In genomic region chr22:46193898-46194310, GRCh38 we compare ENCODE assay signal across 1 cellular context.
TF ChIP-seq lines count a peak whose summit lies in the region.

No MANE protein-coding gene starts in this region.

TF ChIP-seq in K562, 482 proteins besides CTCF, POLR2A, EP300 and RAD21 (continued from another document and continues in another):
- TF ChIP-seq ZNF830 (CRISPR knock-in tag; IDR thresholded peaks at IDR 0.05), result no peak
- no peak for TF ChIP-seq EWSR1 (IDR thresholded peaks at IDR 0.05; ENCODE audit: borderline replicate concordance, low read depth, partially characterized antibody)
- no peak for TF ChIP-seq DDX20 (tag; IDR thresholded peaks at IDR 0.05; ENCODE audit: low read depth)
- no peak for TF ChIP-seq MYBL2 (IDR thresholded peaks at IDR 0.05; ENCODE audit: low read depth)
- no peak for TF ChIP-seq MYBL2 (CRISPR knock-in tag; IDR thresholded peaks at IDR 0.05; ENCODE audit: borderline replicate concordance)
- TF ChIP-seq CREBBP (IDR thresholded peaks at IDR 0.05; ENCODE audit: low read depth, low read length), result no peak
- TF ChIP-seq TAL1 (IDR thresholded peaks at IDR 0.05), result peak; percentile 51
- TF ChIP-seq ZNF184 (CRISPR knock-in tag; IDR thresholded peaks at IDR 0.05), result no peak
- TF ChIP-seq RUNX1 (IDR thresholded peaks at IDR 0.05; ENCODE audit: low read depth), result no peak
- peak in 1 of 2 experiments; percentile 31; a peak in 1 of 4 replicates for TF ChIP-seq TBL1XR1 (IDR thresholded peaks at IDR 0.05; ENCODE audit: low read length in 2 of 2)
- 0 out of 2 replicates have a peak, but pooled peaks have one; percentile 4 for TF ChIP-seq JUND (IDR thresholded peaks at IDR 0.05; ENCODE audit: borderline replicate concordance, low read depth, low read length)
- peak; percentile 44; the same call in 1 of the 3 replicates for TF ChIP-seq JUND (tag; IDR thresholded peaks at IDR 0.05; ENCODE audit: borderline replicate concordance, low read depth, low read length)
- no peak for TF ChIP-seq ZNF518B (CRISPR knock-in tag; IDR thresholded peaks at IDR 0.05)
- TF ChIP-seq KDM5B (IDR thresholded peaks at IDR 0.05; ENCODE audit: insufficient replicate concordance, low read depth, low read length), result no peak
- TF ChIP-seq TEAD1 (CRISPR knock-in tag; IDR thresholded peaks at IDR 0.05), result no peak
- no peak for TF ChIP-seq GTF2E2 (tag; IDR thresholded peaks at IDR 0.05)
- no peak; the same call in 1 of the 2 replicates for TF ChIP-seq MTA1 (IDR thresholded peaks at IDR 0.05; ENCODE audit: borderline replicate concordance)
- peak; percentile 24; the same call in 1 of the 2 replicates for TF ChIP-seq L3MBTL2 (IDR thresholded peaks at IDR 0.05)
- no peak for TF ChIP-seq NFYB (IDR thresholded peaks at IDR 0.05; ENCODE audit: extremely low read depth, insufficient read length)
- peak in 1 of 2 experiments; percentile 63; a peak in 1 of 4 replicates for TF ChIP-seq RCOR1 (IDR thresholded peaks at IDR 0.05; ENCODE audit: borderline replicate concordance in 1 of 2, low read depth in 2 of 2, low read length in 2 of 2)
- peak; percentile 33; the same call in 1 of the 2 replicates for TF ChIP-seq NCOR1 (IDR thresholded peaks at IDR 0.05)
- TF ChIP-seq MTF1 (CRISPR knock-in tag; IDR thresholded peaks at IDR 0.05; ENCODE audit: borderline replicate concordance), result no peak
- TF ChIP-seq JUN (IDR thresholded peaks at IDR 0.05; ENCODE audit: borderline replicate concordance, low read depth, low read length), result no peak
- TF ChIP-seq JUN (CRISPR knock-in tag; IDR thresholded peaks at IDR 0.05; ENCODE audit: borderline replicate concordance), result no peak
- no peak for TF ChIP-seq MCM5 (IDR thresholded peaks at IDR 0.05; ENCODE audit: low read depth)
- no peak for TF ChIP-seq STAG1 (CRISPR knock-in tag; IDR thresholded peaks at IDR 0.05; ENCODE audit: borderline replicate concordance)
- 0 out of 4 replicates have a peak, but pooled peaks of 1 of the 2 experiments have one; percentile 19 for TF ChIP-seq HDAC1 (IDR thresholded peaks at IDR 0.05)
- TF ChIP-seq SP1 (CRISPR knock-in tag; IDR thresholded peaks at IDR 0.05), result no peak
- no peak for TF ChIP-seq PYGO2 (tag; IDR thresholded peaks at IDR 0.05)
- TF ChIP-seq KHSRP (IDR thresholded peaks at IDR 0.05), result no peak
- TF ChIP-seq RFX5 (IDR thresholded peaks at IDR 0.05; ENCODE audit: low read depth, low read length), result no peak
- TF ChIP-seq FUS (optimal IDR thresholded peaks at IDR 0.05; ENCODE audit: low read depth, low read length), result no peak
- TF ChIP-seq PCBP1 (IDR thresholded peaks at IDR 0.05; ENCODE audit: low read depth, low read length, poor library complexity, severe bottlenecking), result no peak
- no peak for TF ChIP-seq ZNF699 (CRISPR knock-in tag; IDR thresholded peaks at IDR 0.05; ENCODE audit: insufficient replicate concordance)
- no peak for TF ChIP-seq HES1 (IDR thresholded peaks at IDR 0.05; ENCODE audit: low read depth)
- TF ChIP-seq PHTF2 (CRISPR knock-in tag; IDR thresholded peaks at IDR 0.05), result no peak
- TF ChIP-seq ZMIZ1 (IDR thresholded peaks at IDR 0.05; ENCODE audit: low read depth in 2 of 2, low read length in 2 of 2), result no peak
- TF ChIP-seq USF1 (CRISPR knock-in tag; IDR thresholded peaks at IDR 0.05), result peak; percentile 36
- TF ChIP-seq CBX1 (IDR thresholded peaks at IDR 0.05; ENCODE audit: low read depth), result no peak
- TF ChIP-seq BCLAF1 (IDR thresholded peaks at IDR 0.05; ENCODE audit: borderline replicate concordance in 1 of 2, control insufficient read depth in 1 of 2, low read depth in 2 of 2, low read length in 1 of 2), result no peak
- no peak for TF ChIP-seq CBX5 (IDR thresholded peaks at IDR 0.05; ENCODE audit: borderline replicate concordance, low read depth)
- no peak for TF ChIP-seq THRB (CRISPR knock-in tag; conservative IDR thresholded peaks at IDR 0.05)
- TF ChIP-seq ARID4B (CRISPR knock-in tag; IDR thresholded peaks at IDR 0.05), result no peak
- no peak for TF ChIP-seq ZNF644 (tag; IDR thresholded peaks at IDR 0.05; ENCODE audit: low read depth)
- TF ChIP-seq ZNF146 (CRISPR knock-in tag; IDR thresholded peaks at IDR 0.05; ENCODE audit: unreplicated experiment), result no peak
- peak; percentile 75 for TF ChIP-seq TCF3 (CRISPR knock-in tag; IDR thresholded peaks at IDR 0.05)
- TF ChIP-seq MBD2 (IDR thresholded peaks at IDR 0.05; ENCODE audit: borderline replicate concordance, low read depth), result no peak
- TF ChIP-seq MLLT1 (IDR thresholded peaks at IDR 0.05), result no peak
- TF ChIP-seq FIP1L1 (IDR thresholded peaks at IDR 0.05; ENCODE audit: low read depth, low read length, poor library complexity, severe bottlenecking), result no peak
